19 cellular contexts compared by ENCODE assay signal in genomic region chr15:55915876-55916567, GRCh38.
DNase-seq lines count a peak whose midpoint lies in the region; ATAC-seq, FAIRE-seq and TF ChIP-seq lines count a peak whose summit lies in the region.
"Had no signal": no experiment of that assay in that cellular context is flagged by ENCODE, and none has a peak within 500 bp of the region (broad histone marks: within the 10 kb centered on the region; RNA-seq: fewer than 3 reads in every experiment).

No MANE protein-coding gene starts in this region.

- no peaks in the 10 kb centered on the region for H3F3A ChIP-seq in GM23338 (replicated peaks; ENCODE audit: low read depth)

- no peaks in the 10 kb centered on the region for H3K27me3 ChIP-seq in ACC112 (ENCODE audit: insufficient read depth, low read length)
- no peaks in the 10 kb centered on the region for H3K27me3 ChIP-seq in naive thymus-derived CD4-positive, alpha-beta T cell (ENCODE audit: control insufficient read depth in 2 of 2, insufficient read depth in 2 of 2, low read length in 2 of 2)
- H3K27me3 ChIP-seq in GM23338 (ENCODE audit: insufficient read depth): no peaks in the 10 kb centered on the region
- H3K27me3 ChIP-seq: body of pancreas had no signal

- H3K36me3 Mint-ChIP-seq in chondrocyte (ENCODE audit: low read depth): no peaks in the 10 kb centered on the region
- H3K36me3 Mint-ChIP-seq in naive thymus-derived CD4-positive, alpha-beta T cell: no peaks in the 10 kb centered on the region
- no peaks in the 10 kb centered on the region for H3K36me3 Mint-ChIP-seq in GM23338 (ENCODE audit: low read depth)

- H3K27ac ChIP-seq in ACC112 (ENCODE audit: low read depth, low read length) (peak overlapping the region; percentile 77), GM23338 (ENCODE audit: low read depth) (no peak overlapping the region)
- no peak overlapping the region for H3K27ac ChIP-seq in naive thymus-derived CD4-positive, alpha-beta T cell (ENCODE audit: low read depth, low read length)
- H3K27ac ChIP-seq: body of pancreas, lower lobe of right lung, RWPE1 had no signal

- peak overlapping the region; percentile 77 for H3K27ac Mint-ChIP-seq in chondrocyte (ENCODE audit: unreplicated experiment)
- no peak overlapping the region for H3K27ac Mint-ChIP-seq in naive thymus-derived CD4-positive, alpha-beta T cell
- no peak overlapping the region for H3K27ac Mint-ChIP-seq in GM23338
- H3K27ac Mint-ChIP-seq: activated T-helper 17 cell treated with anti-CD3 and anti-CD28 coated beads, Interleukin-2, amount 50 U/mL, for 72 hours had no signal

- no peaks in the 10 kb centered on the region for H3K9me3 ChIP-seq in naive thymus-derived CD4-positive, alpha-beta T cell (ENCODE audit: control insufficient read depth in 2 of 3, low read length in 3 of 3)
- H3K9me3 ChIP-seq: body of pancreas, lower lobe of right lung had no signal

- H4K20me1 ChIP-seq in GM23338 (replicated peaks; ENCODE audit: insufficient read depth): no peaks in the 10 kb centered on the region

- peak; percentile 77 for FAIRE-seq in HTR-8/SVneo (lab: Jason Lieb, UNC)
- FAIRE-seq: endometrium, HepG2 had no signal

- no peak for ATAC-seq in naive thymus-derived CD4-positive, alpha-beta T cell
- ATAC-seq in GM23338: no peak
- ATAC-seq: body of pancreas, HepG2, lower lobe of right lung had no signal

- CTCF ChIA-PET in naive thymus-derived CD4-positive, alpha-beta T cell (lab: Charles Lee): no interaction called here

- H3K27me3 Mint-ChIP-seq in chondrocyte (ENCODE audit: low read depth) (no peaks in the 10 kb centered on the region), GM23338 (ENCODE audit: insufficient read depth, low read depth, poor library complexity) (no peaks in the 10 kb centered on the region)
- no peaks in the 10 kb centered on the region for H3K27me3 Mint-ChIP-seq in naive thymus-derived CD4-positive, alpha-beta T cell
- H3K27me3 Mint-ChIP-seq: activated T-helper 17 cell treated with anti-CD3 and anti-CD28 coated beads, Interleukin-2, amount 50 U/mL, for 72 hours had no signal

- H3K4me1 Mint-ChIP-seq in chondrocyte (ENCODE audit: low read depth): peaks cover 56% of the 10 kb centered on the region
- H3K4me1 Mint-ChIP-seq in naive thymus-derived CD4-positive, alpha-beta T cell: no peaks in the 10 kb centered on the region
- peaks cover 4% of the 10 kb centered on the region; the same call in 2 of the 3 replicates for H3K4me1 Mint-ChIP-seq in GM23338
- H3K4me1 Mint-ChIP-seq: activated T-helper 17 cell treated with anti-CD3 and anti-CD28 coated beads, Interleukin-2, amount 50 U/mL, for 72 hours had no signal

- H3K79me2 ChIP-seq in ACC112 (ENCODE audit: control insufficient read depth, insufficient read depth, low read length, unreplicated experiment): peaks cover 51% of the 10 kb centered on the region
- H3K79me2 ChIP-seq in GM23338 (replicated peaks; ENCODE audit: insufficient read depth): no peaks in the 10 kb centered on the region

- H2AFZ ChIP-seq in ACC112 (ENCODE audit: low read length, unreplicated experiment) (no peak overlapping the region), GM23338 (no peak overlapping the region)

- intact Hi-C loops in naive thymus-derived CD4-positive, alpha-beta T cell (cut with micrococcal nuclease): loop anchor here in 1 of 2 donors (5.0 kb wide), 1 partner anchor 136 kb away; no protein-coding TSS in a partner anchor

- H3K4me3 Mint-ChIP-seq in chondrocyte (ENCODE audit: unreplicated experiment) (peak overlapping the region; percentile 68), GM23338 (no peak overlapping the region)
- no peak overlapping the region for H3K4me3 Mint-ChIP-seq in naive thymus-derived CD4-positive, alpha-beta T cell
- H3K4me3 Mint-ChIP-seq: activated T-helper 17 cell treated with anti-CD3 and anti-CD28 coated beads, Interleukin-2, amount 50 U/mL, for 72 hours had no signal

- H3K4me2 ChIP-seq in GM23338: no peak overlapping the region

- H3K36me3 ChIP-seq in ACC112 (ENCODE audit: insufficient read depth, low read length) (no peaks in the 10 kb centered on the region), GM23338 (ENCODE audit: insufficient read depth) (no peaks in the 10 kb centered on the region)
- no peaks in the 10 kb centered on the region for H3K36me3 ChIP-seq in naive thymus-derived CD4-positive, alpha-beta T cell (ENCODE audit: control insufficient read depth in 2 of 3, insufficient read depth in 3 of 3, low read length in 3 of 3)
- H3K36me3 ChIP-seq: lower lobe of right lung had no signal

- no peak for DNase-seq in HTR-8/SVneo (ENCODE audit: insufficient read length, low spot score)
- DNase-seq in chondrocyte (ENCODE audit: low spot score): no peak
- DNase-seq in myocyte (ENCODE audit: low read depth): peak; percentile 59
- no peak for DNase-seq in naive thymus-derived CD4-positive, alpha-beta T cell
- no peak for DNase-seq in GM23338 (ENCODE audit: low spot score)
- DNase-seq in stimulated activated CD4-positive, alpha-beta T cell treated with anti-CD3 and anti-CD28 coated beads, Interleukin-12 subunit alpha, Interleukin-12 subunit beta, amount 100 ng/mL, for 4 hours: no peak
- no peak for DNase-seq in G401 (ENCODE audit: low spot score)
- DNase-seq: activated CD4-positive, alpha-beta T cell treated with anti-CD3 and anti-CD28 coated beads, Interleukin-2, amount 50 U/mL, for 48 hours; body of pancreas; hippocampal formation; lower lobe of right lung; NCI-H1436 treated with DMSO at 0.1 percent for 48 hours; NCI-H526 treated with DMSO at 0.1 percent for 48 hours; stimulated activated CD4-positive, alpha-beta T cell treated with anti-CD3 and anti-CD28 coated beads, Interleukin-15, amount 100 ng/mL, for 24 hours had no signal

- in situ Hi-C loops in G401 (cut with HindIII; ENCODE audit: low sequenced_read_pairs): no loop called here

- H3K4me3 ChIP-seq in ACC112 (ENCODE audit: low read depth, low read length): peak overlapping the region; percentile 78
- no peak overlapping the region for H3K4me3 ChIP-seq in naive thymus-derived CD4-positive, alpha-beta T cell (ENCODE audit: low read length)
- no peak overlapping the region for H3K4me3 ChIP-seq in GM23338
- H3K4me3 ChIP-seq: body of pancreas, lower lobe of right lung had no signal

- H3K9me3 Mint-ChIP-seq in chondrocyte (ENCODE audit: low read depth) (no peaks in the 10 kb centered on the region), GM23338 (no peaks in the 10 kb centered on the region)
- H3K9me3 Mint-ChIP-seq in naive thymus-derived CD4-positive, alpha-beta T cell: no peaks in the 10 kb centered on the region
- H3K9me3 Mint-ChIP-seq: activated T-helper 17 cell treated with anti-CD3 and anti-CD28 coated beads, Interleukin-2, amount 50 U/mL, for 72 hours had no signal

- POLR2A ChIA-PET in naive thymus-derived CD4-positive, alpha-beta T cell (lab: Charles Lee): no interaction called here

- no peaks in the 10 kb centered on the region for H3K9me2 ChIP-seq in GM23338 (ENCODE audit: insufficient read depth)

- H3K4me1 ChIP-seq in ACC112 (ENCODE audit: control insufficient read depth, insufficient read depth, low read length, unreplicated experiment) (peaks cover 35% of the 10 kb centered on the region), GM23338 (ENCODE audit: insufficient read depth) (no peaks in the 10 kb centered on the region)
- no peaks in the 10 kb centered on the region for H3K4me1 ChIP-seq in naive thymus-derived CD4-positive, alpha-beta T cell (ENCODE audit: control insufficient read depth in 2 of 2, insufficient read depth in 2 of 2, low read length in 2 of 2)
- H3K4me1 ChIP-seq: body of pancreas had no signal

- TF ChIP-seq CTCF in chondrocyte (IDR thresholded peaks at IDR 0.05): no peak
- no peak for TF ChIP-seq CTCF in GM23338 (conservative IDR thresholded peaks at IDR 0.05; ENCODE audit: low read depth in 2 of 2)

TF ChIP-seq in GM23338, 12 proteins besides CTCF, POLR2A, EP300 and RAD21 (continues in another document):
- no peak for TF ChIP-seq ZNF114 (CRISPR knock-in tag; IDR thresholded peaks at IDR 0.05)
- TF ChIP-seq POLR2AphosphoS5 (IDR thresholded peaks at IDR 0.05; ENCODE audit: low read depth): no peak
- TF ChIP-seq JUNB (IDR thresholded peaks at IDR 0.05; ENCODE audit: unreplicated experiment): no peak
- TF ChIP-seq EZH2phosphoT487 (IDR thresholded peaks at IDR 0.05; ENCODE audit: unreplicated experiment): no peak
- no peak for TF ChIP-seq CREB1 (CRISPR knock-in tag; IDR thresholded peaks at IDR 0.05; ENCODE audit: low read depth)
